ENCODE assay signal across 9 cellular contexts in genomic region chr13:46866150-46866549, GRCh38.
DNase-seq lines count a peak whose midpoint lies in the region; ATAC-seq and TF ChIP-seq lines count a peak whose summit lies in the region.
"Had no signal": no experiment of that assay in that cellular context is flagged by ENCODE, and none has a peak within 500 bp of the region (broad histone marks: within the 10 kb centered on the region; RNA-seq: fewer than 3 reads in every experiment).

No MANE protein-coding gene starts in this region.

- no peaks in the 10 kb centered on the region for H3K27me3 ChIP-seq in RWPE2 (ENCODE audit: insufficient read depth, poor library complexity, severe bottlenecking)

- no peak overlapping the region for H3K4me3 ChIP-seq in RWPE2 (ENCODE audit: severe bottlenecking)
- H3K4me3 ChIP-seq: psoas muscle had no signal

- no peak overlapping the region for H3K27ac ChIP-seq in RWPE2 (ENCODE audit: poor library complexity, severe bottlenecking)
- H3K27ac ChIP-seq: psoas muscle had no signal

- H3K4me1 Mint-ChIP-seq in stimulated activated naive B cell treated with anti-CD40 and anti-IgM and Interleukin-4, amounts not matched to agents 10 μg/mL and 1 μg/mL and 100 μg/mL, for 72 hours = peaks cover 2 to 6% of the 10 kb centered on the region in 2 donors

- no peaks in the 10 kb centered on the region for H3K36me3 ChIP-seq in RWPE2 (ENCODE audit: low read depth)

- ATAC-seq in GM21737 (IDR thresholded peaks at IDR 0.05; ENCODE audit: unreplicated experiment) (peak; percentile 78), RWPE2 (ENCODE audit: low read depth) (peak; percentile 81), HG02798 (IDR thresholded peaks at IDR 0.05; ENCODE audit: poor library complexity, unreplicated experiment) (no peak)
- peak; percentile 21 to 50 for ATAC-seq in stimulated activated naive B cell treated with anti-CD40 and anti-IgM and Interleukin-4, amounts not matched to agents 10 μg/mL and 1 μg/mL and 100 μg/mL, for 72 hours (replicated peaks)
- ATAC-seq: psoas muscle had no signal

- H3K27ac Mint-ChIP-seq in stimulated activated naive B cell treated with anti-CD40 and anti-IgM and Interleukin-4, amounts not matched to agents 10 μg/mL and 1 μg/mL and 100 μg/mL, for 72 hours = no peak overlapping the region

- H3K36me3 Mint-ChIP-seq in stimulated activated naive B cell treated with anti-CD40 and anti-IgM and Interleukin-4, amounts not matched to agents 10 μg/mL and 1 μg/mL and 100 μg/mL, for 72 hours = no peaks in the 10 kb centered on the region

- H3K4me1 ChIP-seq in RWPE2 (ENCODE audit: insufficient read depth, poor library complexity, severe bottlenecking) = peaks cover 6% of the 10 kb centered on the region
- H3K4me1 ChIP-seq: psoas muscle had no signal

- intact Hi-C loops in head of caudate nucleus (cut with DNase I) = no loop called here

- TF ChIP-seq CTCF in AG09319 (IDR thresholded peaks at IDR 0.05; ENCODE audit: low read depth, low read length) = no peak
- no peak for TF ChIP-seq CTCF in RWPE2 (IDR thresholded peaks at IDR 0.05; ENCODE audit: poor library complexity, severe bottlenecking)

- no peaks in the 10 kb centered on the region for H3K9me3 ChIP-seq in RWPE2 (ENCODE audit: severe bottlenecking)
- H3K9me3 ChIP-seq: psoas muscle had no signal

- H3K9me3 Mint-ChIP-seq in stimulated activated naive B cell treated with anti-CD40 and anti-IgM and Interleukin-4, amounts not matched to agents 10 μg/mL and 1 μg/mL and 100 μg/mL, for 72 hours = no peaks in the 10 kb centered on the region

- DNase-seq in AG09319 (ENCODE audit: extremely low read depth, low read depth) (peak; percentile 27), RWPE2 (ENCODE audit: low spot score) (peak; percentile 35), head of caudate nucleus (peak in 24 of 42 donors; percentile 2 to 62 (median 18))
- DNase-seq in stimulated activated naive B cell treated with anti-CD40 and anti-IgM and Interleukin-4, amounts not matched to agents 10 μg/mL and 1 μg/mL and 100 μg/mL, for 72 hours = no peak
- DNase-seq in activated CD8-positive, alpha-beta memory T cell treated with anti-CD3 and anti-CD28 coated beads for 24 hours = no peak
- no peak for DNase-seq in stimulated activated CD8-positive, alpha-beta memory T cell treated with anti-CD3 and anti-CD28 coated beads, Interleukin-4, amount 100 ng/mL, for 48 hours

- H3K4me3 Mint-ChIP-seq in stimulated activated naive B cell treated with anti-CD40 and anti-IgM and Interleukin-4, amounts not matched to agents 10 μg/mL and 1 μg/mL and 100 μg/mL, for 72 hours = no peak overlapping the region

- H3K27me3 Mint-ChIP-seq in stimulated activated naive B cell treated with anti-CD40 and anti-IgM and Interleukin-4, amounts not matched to agents 10 μg/mL and 1 μg/mL and 100 μg/mL, for 72 hours = peaks cover 0 to 3% of the 10 kb centered on the region in 2 donors

Comparison
In these comparisons a context has a peak if more than half of its experiments do, and no peak if none do; other contexts are left out.
1. DNase-seq: peak in AG09319 (single experiment), RWPE2 (single experiment) and head of caudate nucleus (24 of 42); none in stimulated activated naive B cell treated with anti-CD40 and anti-IgM and Interleukin-4, amounts not matched to agents 10 μg/mL and 1 μg/mL and 100 μg/mL, for 72 hours (single experiment), activated CD8-positive, alpha-beta memory T cell treated with anti-CD3 and anti-CD28 coated beads for 24 hours (single experiment) and stimulated activated CD8-positive, alpha-beta memory T cell treated with anti-CD3 and anti-CD28 coated beads, Interleukin-4, amount 100 ng/mL, for 48 hours (single experiment).